14 cellular contexts compared by ENCODE assay signal in genomic region chr1:232766904-232767303, GRCh38. TPM values are rescaled to one million over a fixed set of nuclear protein-coding genes. Genes with fewer than 3 reads are reported as not detected.
DNase-seq lines count a peak whose midpoint lies in the region; ATAC-seq and TF ChIP-seq lines count a peak whose summit lies in the region.
"Had no signal": no experiment of that assay in that cellular context is flagged by ENCODE, and none has a peak within 500 bp of the region (broad histone marks: within the 10 kb centered on the region; RNA-seq: fewer than 3 reads in every experiment).

No MANE protein-coding gene starts in this region.

- H2BK5ac ChIP-seq in mesendoderm (ENCODE audit: low read length), result no peak overlapping the region

- peak; percentile 2 for ATAC-seq in HG03342 (IDR thresholded peaks at IDR 0.05; ENCODE audit: unreplicated experiment)
- ATAC-seq: stimulated activated memory B cell treated with anti-CD40 and anti-IgM and Interleukin-4, amounts not matched to agents 10 μg/mL and 1 μg/mL and 100 μg/mL, for 72 hours had no signal

- H3K36me3 ChIP-seq in ascending aorta (no peaks in the 10 kb centered on the region), mesendoderm (ENCODE audit: control insufficient read depth, insufficient read depth, low read length) (no peaks in the 10 kb centered on the region), transverse colon (no peaks in the 10 kb centered on the region)
- H3K36me3 ChIP-seq: neural progenitor cell had no signal

- no peak overlapping the region for H3K23ac ChIP-seq in mesendoderm (ENCODE audit: low read length)

- H3K9ac ChIP-seq in mesendoderm (ENCODE audit: low read length), result no peak overlapping the region
- H3K9ac ChIP-seq: neural progenitor cell had no signal

- H2BK15ac ChIP-seq in mesendoderm (replicated peaks; ENCODE audit: low read depth), result peak overlapping the region; percentile 23

- intact Hi-C loops in ascending aorta (cut with DNase I), result loop anchor here (5.0 kb wide), 2 partner anchors 135 to 185 kb away; partner anchors contain the start of genes NTPCR and SIPA1L2
- intact Hi-C loops in transverse colon (cut with DNase I; ENCODE audit: low total_unique reads), result no loop called here

- no peaks in the 10 kb centered on the region for H3K79me1 ChIP-seq in mesendoderm (ENCODE audit: low read length)

- no peak overlapping the region for H4K5ac ChIP-seq in mesendoderm (ENCODE audit: low read length)

- TF ChIP-seq EP300 in transverse colon (IDR thresholded peaks at IDR 0.05; ENCODE audit: low read depth), result no peak

- no peak overlapping the region for H2BK120ac ChIP-seq in mesendoderm (ENCODE audit: low read depth, low read length)

- no CpG with 5 or more reads among the region's 1 CpG for whole genome bisulfite sequencing in mesendoderm (ENCODE audit: extremely low coverage, insufficient coverage, low lambda C conversion rate)
- 42 to 48% methylated on average over 1 of the region's 1 CpG for WGBS in transverse colon (ENCODE audit: low coverage in 1 of 2), 2 donors

- no peak for TF ChIP-seq CTCF in ascending aorta (IDR thresholded peaks at IDR 0.05)
- TF ChIP-seq CTCF in transverse colon (IDR thresholded peaks at IDR 0.05), result no peak
- no peak for TF ChIP-seq CTCF in GM10266 (IDR thresholded peaks at IDR 0.05; ENCODE audit: control insufficient read depth, insufficient read depth, low read depth, missing control alignments)

- H3K4me1 ChIP-seq in ascending aorta, result peaks cover 0 to 3% of the 10 kb centered on the region in 2 donors
- peaks cover 4% of the 10 kb centered on the region for H3K4me1 ChIP-seq in mesendoderm (ENCODE audit: control insufficient read depth, low read depth, low read length)
- peaks cover 26 to 47% (median 28%) of the 10 kb centered on the region in 4 donors for H3K4me1 ChIP-seq in transverse colon

- no peaks in the 10 kb centered on the region for H3K9me3 ChIP-seq in ascending aorta
- no peaks in the 10 kb centered on the region for H3K9me3 ChIP-seq in transverse colon

- H3K56ac ChIP-seq in mesendoderm (ENCODE audit: low read length), result no peak overlapping the region

- no peak overlapping the region for H3K4me3 ChIP-seq in ascending aorta
- H3K4me3 ChIP-seq in mesendoderm (ENCODE audit: low read length), result no peak overlapping the region
- H3K4me3 ChIP-seq in transverse colon, result no peak overlapping the region
- H3K4me3 ChIP-seq: neural progenitor cell had no signal

- H4K8ac ChIP-seq in mesendoderm (ENCODE audit: low read depth, low read length), result no peak overlapping the region

- H3K27ac ChIP-seq in ascending aorta (peak overlapping the region; percentile 83 to 84), mesendoderm (ENCODE audit: low read depth, low read length) (no peak overlapping the region), transverse colon (peak overlapping the region; percentile 81 to 83 (median 82))
- H3K27ac ChIP-seq: neural progenitor cell had no signal

- no peak overlapping the region for H3K4ac ChIP-seq in mesendoderm (ENCODE audit: low read depth, low read length)

- no peak overlapping the region for H2AK5ac ChIP-seq in mesendoderm (ENCODE audit: low read length)

- in situ Hi-C loops in transverse colon (cut with MboI; ENCODE audit: low pct_ligation_motif_present in 1 of 4, low pct_unique_long_range_greater_than_20kb in 1 of 4, low sequenced_read_pairs in 3 of 4), result no loop called here

- no peaks in the 10 kb centered on the region for H3K79me2 ChIP-seq in mesendoderm (ENCODE audit: control insufficient read depth, insufficient read depth, low read length)

- no peak for DNase-seq in ascending aorta (ENCODE audit: low spot score in 2 of 2)
- DNase-seq in mesendoderm, result no peak
- DNase-seq in transverse colon, result no peak
- DNase-seq in activated CD4-positive, alpha-beta T cell treated with anti-CD3 and anti-CD28 coated beads, Interleukin-2, amount 50 U/mL, for 48 hours, result no peak
- DNase-seq in HuH-7 (ENCODE audit: low spot score), result no peak
- DNase-seq in GM10266 (ENCODE audit: extremely low spot score), result no peak
- DNase-seq: activated CD4-positive, alpha-beta T cell treated with anti-CD3 and anti-CD28 coated beads, Interleukin-2, amount 10 ng/mL, durations not matched to agents 7 days and 5 days; activated T-cell treated with anti-CD3 and anti-CD28 coated beads, Interleukin-2, amount 50 U/mL, for 48 hours; amygdala; NCI-H2029 treated with DMSO at 0.1 percent for 48 hours; Right ventricle myocardium superior had no signal

- no peaks in the 10 kb centered on the region for H3K27me3 ChIP-seq in ascending aorta
- no peaks in the 10 kb centered on the region for H3K27me3 ChIP-seq in mesendoderm (ENCODE audit: insufficient read depth, low read length, poor library complexity)
- H3K27me3 ChIP-seq in transverse colon, result no peaks in the 10 kb centered on the region
- H3K27me3 ChIP-seq: neural progenitor cell had no signal

- no peak overlapping the region for H3K4me2 ChIP-seq in mesendoderm (ENCODE audit: low read length)
- H3K4me2 ChIP-seq: neural progenitor cell had no signal

- TF ChIP-seq POLR2A in transverse colon (IDR thresholded peaks at IDR 0.05), result no peak

- H3K18ac ChIP-seq in mesendoderm (ENCODE audit: low read length), result no peak overlapping the region

RNA-seq across cellular contexts. Expression of gene MAP10, which starts 38.3 kb away (rescaled TPM):
- total RNA-seq in ascending aorta, result 0.85 TPM
- polyA plus RNA-seq in mesendoderm (2013, experiment 1 of 2), result 2.1 TPM
- polyA plus RNA-seq in mesendoderm (2013, experiment 2 of 2), result 2.1 TPM
- total RNA-seq in transverse colon, result 1 to 10 TPM in 2 of 4 donors, not detected in 2; 1.7 to 2.3 TPM
